ENCODE assay signal across 1 cellular context in the genomic region with DNA sequence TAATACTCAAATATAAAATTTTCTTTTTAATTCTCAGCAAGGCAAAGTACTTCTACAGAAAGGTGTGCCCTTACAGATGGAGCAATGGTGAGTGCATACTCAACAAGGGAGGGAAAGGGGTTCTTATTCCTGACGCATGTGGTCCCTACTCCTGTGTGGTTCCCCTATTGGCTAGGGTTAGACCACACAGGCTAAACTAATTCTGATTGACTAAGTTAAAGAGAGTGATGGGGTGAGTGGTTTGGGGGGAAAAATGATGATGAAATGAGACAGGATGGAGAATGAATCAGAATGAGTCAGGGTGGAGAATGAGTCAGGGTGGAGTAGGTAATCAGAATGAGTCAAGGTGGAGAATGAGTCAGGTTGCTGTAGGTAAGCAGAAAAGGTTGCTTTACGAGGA.
TF ChIP-seq lines count a peak whose summit lies in the region.

No MANE protein-coding gene starts in this region.

TF ChIP-seq in HepG2, 621 proteins besides CTCF, POLR2A, EP300 and RAD21:
- TF ChIP-seq FOSL2 (CRISPR knock-in tag; IDR thresholded peaks at IDR 0.05) (peak; percentile 89), JUNB (CRISPR knock-in tag; IDR thresholded peaks at IDR 0.05; ENCODE audit: borderline replicate concordance) (peak; percentile 29; the same call in 1 of the 2 replicates)
- TF ChIP-seq, protein P1, sequence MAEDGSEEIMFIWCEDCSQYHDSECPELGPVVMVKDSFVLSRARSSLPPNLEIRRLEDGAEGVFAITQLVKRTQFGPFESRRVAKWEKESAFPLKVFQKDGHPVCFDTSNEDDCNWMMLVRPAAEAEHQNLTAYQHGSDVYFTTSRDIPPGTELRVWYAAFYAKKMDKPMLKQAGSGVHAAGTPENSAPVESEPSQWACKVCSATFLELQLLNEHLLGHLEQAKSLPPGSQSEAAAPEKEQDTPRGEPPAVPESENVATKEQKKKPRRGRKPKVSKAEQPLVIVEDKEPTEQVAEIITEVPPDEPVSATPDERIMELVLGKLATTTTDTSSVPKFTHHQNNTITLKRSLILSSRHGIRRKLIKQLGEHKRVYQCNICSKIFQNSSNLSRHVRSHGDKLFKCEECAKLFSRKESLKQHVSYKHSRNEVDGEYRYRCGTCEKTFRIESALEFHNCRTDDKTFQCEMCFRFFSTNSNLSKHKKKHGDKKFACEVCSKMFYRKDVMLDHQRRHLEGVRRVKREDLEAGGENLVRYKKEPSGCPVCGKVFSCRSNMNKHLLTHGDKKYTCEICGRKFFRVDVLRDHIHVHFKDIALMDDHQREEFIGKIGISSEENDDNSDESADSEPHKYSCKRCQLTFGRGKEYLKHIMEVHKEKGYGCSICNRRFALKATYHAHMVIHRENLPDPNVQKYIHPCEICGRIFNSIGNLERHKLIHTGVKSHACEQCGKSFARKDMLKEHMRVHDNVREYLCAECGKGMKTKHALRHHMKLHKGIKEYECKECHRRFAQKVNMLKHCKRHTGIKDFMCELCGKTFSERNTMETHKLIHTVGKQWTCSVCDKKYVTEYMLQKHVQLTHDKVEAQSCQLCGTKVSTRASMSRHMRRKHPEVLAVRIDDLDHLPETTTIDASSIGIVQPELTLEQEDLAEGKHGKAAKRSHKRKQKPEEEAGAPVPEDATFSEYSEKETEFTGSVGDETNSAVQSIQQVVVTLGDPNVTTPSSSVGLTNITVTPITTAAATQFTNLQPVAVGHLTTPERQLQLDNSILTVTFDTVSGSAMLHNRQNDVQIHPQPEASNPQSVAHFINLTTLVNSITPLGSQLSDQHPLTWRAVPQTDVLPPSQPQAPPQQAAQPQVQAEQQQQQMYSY (CRISPR knock-in tag; IDR thresholded peaks at IDR 0.05): no peak
